Comparison of ENCODE assay signal across 26 cellular contexts in genomic region chr11:11780843-11781242, GRCh38.
DNase-seq lines count a peak whose midpoint lies in the region; ATAC-seq and TF ChIP-seq lines count a peak whose summit lies in the region.
"Had no signal": no experiment of that assay in that cellular context is flagged by ENCODE, and none has a peak within 500 bp of the region (broad histone marks: within the 10 kb centered on the region; RNA-seq: fewer than 3 reads in every experiment).

No MANE protein-coding gene starts in this region.

- no peak overlapping the region for H3K27ac ChIP-seq in left lung
- H3K27ac ChIP-seq: coronary artery, PC-9 had no signal

- DNase-seq in DMS153 (lab: John Stamatoyannopoulos, UW), result peak; percentile 56
- peak; percentile 70 for DNase-seq in NCI-H1092 (lab: John Stamatoyannopoulos, UW)
- DNase-seq in NCI-H2196 (lab: John Stamatoyannopoulos, UW; ENCODE audit: unreplicated experiment), result peak; percentile 72
- DNase-seq in NCI-H748 treated with DMSO at 0.1 percent for 48 hours (lab: John Stamatoyannopoulos, UW), result peak; percentile 49
- DNase-seq in left lung, result no peak
- no peak for DNase-seq in posterior vena cava (ENCODE audit: low spot score)
- DNase-seq: activated CD4-positive, alpha-beta memory T cell treated with anti-CD3 and anti-CD28 coated beads, Interleukin-2, amount 10 ng/mL, durations not matched to agents 7 days and 5 days; activated CD8-positive, alpha-beta memory T cell treated with anti-CD3 and anti-CD28 coated beads, Interleukin-2, amount 50 U/mL, for 4 hours; activated naive CD4-positive, alpha-beta T cell; activated naive CD8-positive, alpha-beta T cell treated with anti-CD3 and anti-CD28 coated beads, Interleukin-2, amount 50 U/mL, for 24 hours; caudate nucleus; CD4-positive, alpha-beta T cell; effector memory CD8-positive, alpha-beta T cell; GDM1; Kasumi-1; left colon; mammary epithelial cell; NCI-H2171 treated with DMSO at 0.1 percent for 48 hours; PC-9; stimulated activated CD4-positive, alpha-beta T cell treated with anti-CD3 and anti-CD28 coated beads, Interleukin-15, amount 100 ng/mL, for 24 hours; T-helper 2 cell; trophoblast cell had no signal

- H3K4me1 ChIP-seq in left lung, result no peaks in the 10 kb centered on the region

- H3K9me3 ChIP-seq in left lung, result no peaks in the 10 kb centered on the region

- intact Hi-C loops in left lung (cut with DNase I), result no loop called here
- intact Hi-C loops in posterior vena cava (cut with DNase I), result loop anchor here (5.0 to 10.0 kb wide), 3 partner anchors 159 to 846 kb away; partner anchors contain the start of gene GALNT18 (in 1 of the 2)

- no peak for TF ChIP-seq CTCF in left lung (IDR thresholded peaks at IDR 0.05)

- ATAC-seq in GM21526 (IDR thresholded peaks at IDR 0.05; ENCODE audit: low FRiP score, unreplicated experiment) (no peak), left lung (no peak), GM21723 (IDR thresholded peaks at IDR 0.05; ENCODE audit: unreplicated experiment) (no peak)
- ATAC-seq: activated naive CD8-positive, alpha-beta T cell treated with anti-CD3 and anti-CD28 coated beads, Interleukin-2, amount 50 U/mL, for 24 hours; effector memory CD8-positive, alpha-beta T cell; left colon; stimulated activated effector memory CD8-positive, alpha-beta T cell treated with anti-CD3 and anti-CD28 coated beads, Interleukin-12 subunit alpha, Interleukin-12 subunit beta, amount 100 ng/mL, for 72 hours had no signal

- no peak overlapping the region for H3K4me3 ChIP-seq in left lung
- H3K4me3 ChIP-seq: coronary artery, PC-9 had no signal

- no peaks in the 10 kb centered on the region for H3K36me3 ChIP-seq in left lung

- H3K27me3 ChIP-seq in left lung, result peaks cover 0 to 16% of the 10 kb centered on the region in 2 donors

Comparison
In these comparisons a context has a peak if more than half of its experiments do, and no peak if none do; other contexts are left out.
1. DNase-seq: peak in DMS153 (single experiment), NCI-H1092 (single experiment), NCI-H2196 (single experiment) and NCI-H748 treated with DMSO at 0.1 percent for 48 hours (single experiment); none in left lung (0 of 2) and posterior vena cava (single experiment).
2. intact Hi-C loops: an anchor here in posterior vena cava (5.0 to 10.0 kb wide); none called in left lung.